Comparison of ENCODE assay signal across 10 cellular contexts in genomic region chr11:2531987-2532703, GRCh38.
DNase-seq lines count a peak whose midpoint lies in the region; ATAC-seq, FAIRE-seq and TF ChIP-seq lines count a peak whose summit lies in the region.
"Had no signal": no experiment of that assay in that cellular context is flagged by ENCODE, and none has a peak within 500 bp of the region (broad histone marks: within the 10 kb centered on the region; RNA-seq: fewer than 3 reads in every experiment).

No MANE protein-coding gene starts in this region.

- no peak overlapping the region for H3K4me3 ChIP-seq in osteoblast (ENCODE audit: insufficient read depth, low read length)

- H3K79me2 ChIP-seq in osteoblast (ENCODE audit: insufficient read depth, low read length) = no peaks in the 10 kb centered on the region

- FAIRE-seq in D721Med (lab: Jason Lieb, UNC) = no peak

- no peak overlapping the region for H3K4me2 ChIP-seq in osteoblast (ENCODE audit: insufficient read depth, low read length)

- no peaks in the 10 kb centered on the region for H3K9me3 Mint-ChIP-seq in natural killer cell treated with Interleukin-12 subunit alpha and Interleukin-12 subunit beta and Interleukin-15 and Interleukin-18, amount 100 ng/mL, for 72 hours
- no peaks in the 10 kb centered on the region for H3K9me3 Mint-ChIP-seq in natural killer cell
- H3K9me3 Mint-ChIP-seq: activated B cell treated with CpG ODN at 0.5 μM for 24 hours, HFFc6 had no signal

- H2AFZ ChIP-seq in osteoblast (ENCODE audit: low read length) = no peak overlapping the region

- H3K4me1 Mint-ChIP-seq in natural killer cell treated with Interleukin-12 subunit alpha and Interleukin-12 subunit beta and Interleukin-15 and Interleukin-18, amount 100 ng/mL, for 72 hours (ENCODE audit: low read depth in 2 of 2) = peaks cover 14 to 15% of the 10 kb centered on the region in 2 donors
- H3K4me1 Mint-ChIP-seq in natural killer cell = peaks cover 12 to 15% of the 10 kb centered on the region in 2 donors

- peaks cover 5% of the 10 kb centered on the region for H4K20me1 ChIP-seq in osteoblast (ENCODE audit: insufficient read depth, low read length)

- H3K4me3 Mint-ChIP-seq in natural killer cell treated with Interleukin-12 subunit alpha and Interleukin-12 subunit beta and Interleukin-15 and Interleukin-18, amount 100 ng/mL, for 72 hours = peak overlapping the region; percentile 80
- no peak overlapping the region for H3K4me3 Mint-ChIP-seq in natural killer cell

- H3K9me3 ChIP-seq in osteoblast (ENCODE audit: low read depth, low read length) = no peaks in the 10 kb centered on the region

- no peaks in the 10 kb centered on the region for H3K36me3 ChIP-seq in osteoblast (ENCODE audit: insufficient read depth, low read length)

- DNase-seq in natural killer cell treated with Interleukin-12 subunit alpha and Interleukin-12 subunit beta and Interleukin-15 and Interleukin-18, amount 100 ng/mL, for 72 hours (ENCODE audit: low spot score) = peak; percentile 28
- no peak for DNase-seq in natural killer cell
- peak; percentile 37 for DNase-seq in left ventricle myocardium superior
- DNase-seq in osteoblast (ENCODE audit: insufficient read length, low spot score, missing footprints) = peak; percentile 39
- DNase-seq in islet precursor cell = no peak
- DNase-seq in D721Med (ENCODE audit: insufficient read length, low spot score) = no peak
- DNase-seq in stimulated activated CD4-positive, alpha-beta T cell treated with anti-CD3 and anti-CD28 coated beads, Interleukin-2, amount 100 ng/mL, for 24 hours = no peak
- no peak for DNase-seq in anterior cingulate cortex (lab: John Stamatoyannopoulos, UW)

- no peaks in the 10 kb centered on the region for H3K36me3 Mint-ChIP-seq in natural killer cell treated with Interleukin-12 subunit alpha and Interleukin-12 subunit beta and Interleukin-15 and Interleukin-18, amount 100 ng/mL, for 72 hours
- H3K36me3 Mint-ChIP-seq in natural killer cell = no peaks in the 10 kb centered on the region

- peaks cover 13% of the 10 kb centered on the region for H3K4me1 ChIP-seq in osteoblast (ENCODE audit: insufficient read depth, low read length)

- peaks cover 7% of the 10 kb centered on the region for H3K27me3 ChIP-seq in osteoblast (ENCODE audit: insufficient read depth, low read length)

- peaks cover 6 to 11% of the 10 kb centered on the region in 2 donors for H3K27me3 Mint-ChIP-seq in natural killer cell treated with Interleukin-12 subunit alpha and Interleukin-12 subunit beta and Interleukin-15 and Interleukin-18, amount 100 ng/mL, for 72 hours
- H3K27me3 Mint-ChIP-seq in natural killer cell (ENCODE audit: low read depth in 2 of 2) = peaks cover 15% of the 10 kb centered on the region in 2 donors

- TF ChIP-seq CTCF in natural killer cell (IDR thresholded peaks at IDR 0.05) (no peak), osteoblast (IDR thresholded peaks at IDR 0.05; ENCODE audit: extremely low read depth, low read depth, low read length) (no peak), D721Med (IDR thresholded peaks at IDR 0.05; ENCODE audit: insufficient read depth, missing control alignments) (no peak)

- no peak overlapping the region for H3K27ac Mint-ChIP-seq in natural killer cell treated with Interleukin-12 subunit alpha and Interleukin-12 subunit beta and Interleukin-15 and Interleukin-18, amount 100 ng/mL, for 72 hours
- no peak overlapping the region for H3K27ac Mint-ChIP-seq in natural killer cell
- H3K27ac Mint-ChIP-seq: activated B cell treated with CpG ODN at 0.5 μM for 24 hours had no signal

- no peak for ATAC-seq in natural killer cell treated with Interleukin-12 subunit alpha and Interleukin-12 subunit beta and Interleukin-15 and Interleukin-18, amount 100 ng/mL, for 72 hours
- no peak for ATAC-seq in natural killer cell
- ATAC-seq in left ventricle myocardium superior = peak; percentile 1

- H3K27ac ChIP-seq in osteoblast (ENCODE audit: low read depth, low read length) = no peak overlapping the region

- intact Hi-C loops in natural killer cell (cut with micrococcal nuclease) (loop anchor here (1.0 to 2.0 kb wide), 6 partner anchors 104 to 885 kb away; no protein-coding TSS in a partner anchor), left ventricle myocardium superior (cut with micrococcal nuclease) (loop anchor here (2.0 kb wide), 2 partner anchors 103 to 357 kb away; no protein-coding TSS in a partner anchor)

Comparison
In these comparisons a context has a peak if more than half of its experiments do, and no peak if none do; other contexts are left out.
1. DNase-seq: peak in natural killer cell treated with Interleukin-12 subunit alpha and Interleukin-12 subunit beta and Interleukin-15 and Interleukin-18, amount 100 ng/mL, for 72 hours (single experiment), left ventricle myocardium superior (single experiment) and osteoblast (single experiment); none in natural killer cell (single experiment), islet precursor cell (single experiment), D721Med (single experiment), stimulated activated CD4-positive, alpha-beta T cell treated with anti-CD3 and anti-CD28 coated beads, Interleukin-2, amount 100 ng/mL, for 24 hours (0 of 2) and anterior cingulate cortex (0 of 58).